8 cellular contexts compared by ENCODE assay signal in genomic region chr19:3556423-3556977, GRCh38. TPM values are rescaled to one million over a fixed set of nuclear protein-coding genes. Genes with fewer than 3 reads are reported as not detected.
DNase-seq lines count a peak whose midpoint lies in the region; ATAC-seq, FAIRE-seq and TF ChIP-seq lines count a peak whose summit lies in the region.

No MANE protein-coding gene starts in this region.

- H3K27ac Mint-ChIP-seq in T-cell: peak overlapping the region; percentile 91 to 97

- intact Hi-C loops in gastrocnemius medialis (cut with DNase I; ENCODE audit: low total_unique reads): loop anchor here (2.0 kb wide), 1 partner anchor 70 kb away; the partner anchor contains the start of gene CACTIN

- DNase-seq in T-cell (no peak), foreskin fibroblast (no peak), gastrocnemius medialis (no peak), H4 (ENCODE audit: low spot score) (no peak), RCC 7860 (ENCODE audit: low spot score) (no peak)
- DNase-seq in stimulated activated naive CD4-positive, alpha-beta T cell (lab: John Stamatoyannopoulos, UW): no peak

- H3K9me3 Mint-ChIP-seq in T-cell: no peaks in the 10 kb centered on the region

- H3K4me3 ChIP-seq in GM12875 (ENCODE audit: low read depth, low read length): peak overlapping the region; percentile 91
- H3K4me3 ChIP-seq in foreskin fibroblast (ENCODE audit: low read depth in 1 of 2, low read length in 2 of 2): peak overlapping the region; percentile 63 to 68
- peak overlapping the region; percentile 69 to 91 (median 83) for H3K4me3 ChIP-seq in gastrocnemius medialis

- H3K4me1 Mint-ChIP-seq in T-cell: peaks cover 41 to 49% (median 46%) of the 10 kb centered on the region in 3 donors

- TF ChIP-seq CTCF in GM12875 (IDR thresholded peaks at IDR 0.05; ENCODE audit: borderline replicate concordance, insufficient read depth, low read depth, low read length) (no peak), foreskin fibroblast (IDR thresholded peaks at IDR 0.05; ENCODE audit: low read depth, low read length) (no peak), gastrocnemius medialis (IDR thresholded peaks at IDR 0.05 in 4 of 5, conservative IDR thresholded peaks at IDR 0.05 in 1 of 5) (no peak)

- peak overlapping the region; percentile 89 to 99 (median 98) for H3K4me3 Mint-ChIP-seq in T-cell

- H3K27me3 ChIP-seq in gastrocnemius medialis: no peaks in the 10 kb centered on the region

- no peaks in the 10 kb centered on the region for H3K9me3 ChIP-seq in gastrocnemius medialis

- TF ChIP-seq POLR2A in gastrocnemius medialis (IDR thresholded peaks at IDR 0.05): no peak

- H3K36me3 ChIP-seq in gastrocnemius medialis: no peaks in the 10 kb centered on the region

- POLR2A ChIA-PET in T-cell (lab: Charles Lee): interaction anchor here in 1 of 2 donors (1.1 kb wide), 1 partner anchor 12 kb away, joined by 3 read pairs; no protein-coding TSS in a partner anchor

- CTCF ChIA-PET in T-cell (lab: Charles Lee): interaction anchor here (0.6 to 1.1 kb wide), 5 partner anchors 11 to 1235 kb away, joined by 3 to 5 read pairs (median 4); partner anchors contain the start of gene FEM1A (in 1 of the 2)

- H3K36me3 Mint-ChIP-seq in T-cell: no peaks in the 10 kb centered on the region

- ATAC-seq in T-cell (replicated peaks in 1 of 4): no peak
- ATAC-seq in gastrocnemius medialis: no peak
- ATAC-seq in GM18858 (IDR thresholded peaks at IDR 0.05; ENCODE audit: unreplicated experiment): no peak

- FAIRE-seq in RCC 7860 (lab: Jason Lieb, UNC): no peak

- H3K27me3 Mint-ChIP-seq in T-cell: no peaks in the 10 kb centered on the region

- peaks cover 19 to 20% of the 10 kb centered on the region in 2 donors for H3K4me1 ChIP-seq in gastrocnemius medialis

- peak overlapping the region; percentile 89 to 94 (median 90) for H3K27ac ChIP-seq in gastrocnemius medialis

- in situ Hi-C loops in gastrocnemius medialis (cut with MboI; ENCODE audit: low sequenced_read_pairs in 4 of 4): no loop called here

RNA-seq across cellular contexts. Expression of gene MFSD12, which starts 0.9 kb away (rescaled TPM):
- total RNA-seq in T-cell: 100 to 1,000 TPM in 3 of 5 donors, 10 to 100 TPM in 2; 81.2 to 147 (median 141) TPM
- total RNA-seq in gastrocnemius medialis: 10 to 100 TPM; 22.3 to 77.3 (median 48.7) TPM
- 32.1 and 55.1 TPM in 2 replicates for total RNA-seq in H4 (2014; rRNA removed; shearing (Covaris generic))

RNA-seq across cellular contexts. Expression of gene HMG20B, which starts 16.2 kb away (rescaled TPM):
- 10 to 100 TPM; 38.0 to 81.6 (median 74.7) TPM for total RNA-seq in T-cell
- total RNA-seq in gastrocnemius medialis: 10 to 100 TPM; 31.4 to 61.1 (median 36.6) TPM
- 72.2 and 90.8 TPM in 2 replicates for total RNA-seq in H4 (2014; rRNA removed; shearing (Covaris generic))

RNA-seq across cellular contexts. Expression of gene TEKTIP1, which starts 17.5 kb away (rescaled TPM):
- total RNA-seq in T-cell (10 to 100 TPM in 3 of 5 donors, 1 to 10 TPM in 2; 7.7 to 12.4 (median 10.3) TPM), gastrocnemius medialis (not detected)
- total RNA-seq in H4 (2014; rRNA removed; shearing (Covaris generic)): not detected in 2 replicates

RNA-seq across cellular contexts. Expression of gene GIPC3, which starts 28.8 kb away (rescaled TPM):
- 1 to 10 TPM; 1.5 to 4.3 (median 2.7) TPM for total RNA-seq in T-cell
- 1 to 10 TPM in 1 of 4 donors, under 1 TPM in 3; 0.15 to 1.1 (median 0.33) TPM for total RNA-seq in gastrocnemius medialis
- total RNA-seq in H4 (2014; rRNA removed; shearing (Covaris generic)): not detected in 2 replicates

RNA-seq across cellular contexts. Expression of gene TBXA2R, which starts 50.2 kb away (rescaled TPM):
- total RNA-seq in T-cell: 10 to 100 TPM in 1 of 5 donors, 1 to 10 TPM in 4; 2.4 to 11.2 (median 7.1) TPM
- total RNA-seq in gastrocnemius medialis: 1 to 10 TPM in 1 of 4 donors, under 1 TPM in 2, not detected in 1; 0.36 to 1.2 (median 0.51) TPM
- total RNA-seq in H4 (2014; rRNA removed; shearing (Covaris generic)): 1.6 TPM in 1 of 2 replicates, not detected in the other
